Comparison of ENCODE assay signal across 16 cellular contexts in genomic region chr4:111798840-111799239, GRCh38.
A peak's percentile ranks its signal among the peaks of the same experiment; 100 is the strongest.
DNase-seq lines count a peak whose midpoint lies in the region; ATAC-seq and TF ChIP-seq lines count a peak whose summit lies in the region.
"Had no signal": no experiment of that assay in that cellular context is flagged by ENCODE, and none has a peak within 500 bp of the region (broad histone marks: within the 10 kb centered on the region; RNA-seq: fewer than 3 reads in every experiment).

No MANE protein-coding gene starts in this region.

- no peaks in the 10 kb centered on the region for H3K9me3 ChIP-seq in SK-N-SH
- no peaks in the 10 kb centered on the region for H3K9me3 ChIP-seq in OCI-LY1 (ENCODE audit: low read length)
- H3K9me3 ChIP-seq in ovary = no peaks in the 10 kb centered on the region
- H3K9me3 ChIP-seq: gastrocnemius medialis, MG63, tibial artery had no signal

- H3K27me3 ChIP-seq in SK-N-SH (ENCODE audit: insufficient read depth) = no peaks in the 10 kb centered on the region; the same call in 1 of the 2 replicates
- no peaks in the 10 kb centered on the region for H3K27me3 ChIP-seq in OCI-LY1 (ENCODE audit: insufficient read depth, low read length)
- no peaks in the 10 kb centered on the region for H3K27me3 ChIP-seq in ovary
- H3K27me3 ChIP-seq: gastrocnemius medialis, MG63, tibial artery had no signal

- H3K4me3 ChIP-seq in SK-N-SH (ENCODE audit: low read depth in 2 of 2, low read length in 1 of 2) (peak overlapping the region in 1 of 2 experiments; percentile 9; a peak in 1 of 4 replicates), OCI-LY1 (ENCODE audit: low read depth, low read length, poor library complexity, severe bottlenecking) (no peak overlapping the region), fibroblast of mammary gland (ENCODE audit: control insufficient read depth, low read depth, low read length) (no peak overlapping the region), ovary (no peak overlapping the region)
- H3K4me3 ChIP-seq: gastrocnemius medialis, MG63, tibial artery had no signal

- H3K79me2 ChIP-seq in SK-N-SH (ENCODE audit: insufficient read depth) (no peaks in the 10 kb centered on the region), OCI-LY1 (ENCODE audit: insufficient read depth, low read length) (no peaks in the 10 kb centered on the region)

- H3K36me3 ChIP-seq in SK-N-SH (replicated peaks in 1 of 2; ENCODE audit: control insufficient read depth in 1 of 2, insufficient read depth in 2 of 2, low read length in 1 of 2) (no peaks in the 10 kb centered on the region), OCI-LY1 (ENCODE audit: insufficient read depth, low read length) (no peaks in the 10 kb centered on the region), ovary (no peaks in the 10 kb centered on the region)
- H3K36me3 ChIP-seq: gastrocnemius medialis, MG63, tibial artery had no signal

- TF ChIP-seq RAD21 in SK-N-SH (IDR thresholded peaks at IDR 0.05; ENCODE audit: low read length) = no peak

- no peak overlapping the region for H3K4me2 ChIP-seq in SK-N-SH
- no peak overlapping the region for H3K4me2 ChIP-seq in OCI-LY1 (ENCODE audit: low read length)

- WGBS in SK-N-SH (ENCODE audit: low lambda C conversion rate) = 3% methylated on average over 2 of the region's 2 CpGs
- WGBS in ovary, 3 donors = 65 to 87% (median 72%) methylated on average over 2 of the region's 2 CpGs

- intact Hi-C loops in ovary (cut with DNase I) = no loop called here

- DNase-seq in SK-N-SH (no peak), fibroblast of mammary gland (ENCODE audit: low read depth) (no peak), pons (ENCODE audit: low spot score) (no peak), ovary (no peak)
- DNase-seq: activated CD4-positive, alpha-beta T cell treated with anti-CD3 and anti-CD28 coated beads, Interleukin-2, amount 10 ng/mL, durations not matched to agents 24 days and 14 days; aorta; gastrocnemius medialis; MG63; NCI-H2081 treated with DMSO at 0.1 percent for 48 hours; stimulated activated CD8-positive, alpha-beta memory T cell treated with anti-CD3 and anti-CD28 coated beads, Interleukin-4, amount 100 ng/mL, for 48 hours; T-cell; tibial artery had no signal

- H3K27ac ChIP-seq in SK-N-SH (ENCODE audit: low read depth in 2 of 2, low read length in 1 of 2) (no peak overlapping the region), OCI-LY1 (ENCODE audit: low read depth, low read length, poor library complexity, severe bottlenecking) (no peak overlapping the region), ovary (no peak overlapping the region)
- H3K27ac ChIP-seq: gastrocnemius medialis, tibial artery had no signal

- H3K4me1 ChIP-seq in SK-N-SH (ENCODE audit: control insufficient read depth in 1 of 2, insufficient read depth in 2 of 2, low read depth in 1 of 2, low read length in 1 of 2) (no peaks in the 10 kb centered on the region; a peak in 1 of 4 replicates), OCI-LY1 (ENCODE audit: insufficient read depth, low read length, severe bottlenecking) (no peaks in the 10 kb centered on the region), ovary (ENCODE audit: insufficient read depth) (no peaks in the 10 kb centered on the region)
- H3K4me1 ChIP-seq: gastrocnemius medialis, tibial artery had no signal

- POLR2A ChIA-PET in SK-N-SH (lab: Yijun Ruan, JAX) = no interaction called here

- TF ChIP-seq POLR2A in ovary (IDR thresholded peaks at IDR 0.05) = no peak

- H3K9ac ChIP-seq in SK-N-SH = no peak overlapping the region
- H3K9ac ChIP-seq in OCI-LY1 (ENCODE audit: low read length) = no peak overlapping the region

- ATAC-seq in SK-N-SH treated with all-trans-retinoic acid at 6 μM for 48 hours (no peak), GM21737 (IDR thresholded peaks at IDR 0.05; ENCODE audit: unreplicated experiment) (no peak), HG02759 (IDR thresholded peaks at IDR 0.05; ENCODE audit: unreplicated experiment) (no peak)
- ATAC-seq: gastrocnemius medialis, T-cell had no signal

- H4K20me1 ChIP-seq in SK-N-SH (ENCODE audit: insufficient read depth) = no peaks in the 10 kb centered on the region
- H4K20me1 ChIP-seq in OCI-LY1 (ENCODE audit: insufficient read depth, low read length) = no peaks in the 10 kb centered on the region

- CTCF ChIA-PET in SK-N-SH (lab: Yijun Ruan, JAX) = no interaction called here

- no peak for TF ChIP-seq EP300 in SK-N-SH (IDR thresholded peaks at IDR 0.05; ENCODE audit: borderline replicate concordance in 1 of 2, low read depth in 1 of 2, low read length in 1 of 2)
- TF ChIP-seq EP300 in ovary (IDR thresholded peaks at IDR 0.05) = no peak

- H3F3A ChIP-seq in SK-N-SH (replicated peaks; ENCODE audit: insufficient read depth) (no peaks in the 10 kb centered on the region), OCI-LY1 (ENCODE audit: insufficient read depth, low read length) (no peaks in the 10 kb centered on the region)

- no peaks in the 10 kb centered on the region; the same call in 1 of the 2 replicates for H3K9me2 ChIP-seq in SK-N-SH
- H3K9me2 ChIP-seq in OCI-LY1 (ENCODE audit: low read depth, low read length) = no peaks in the 10 kb centered on the region

- TF ChIP-seq CTCF in SK-N-SH (IDR thresholded peaks at IDR 0.05) (peak; percentile 23; the same call in 1 of the 2 replicates), OCI-LY1 (IDR thresholded peaks at IDR 0.05; ENCODE audit: low read length) (peak; percentile 19; the same call in 1 of the 2 replicates), fibroblast of mammary gland (conservative IDR thresholded peaks at IDR 0.05; ENCODE audit: control insufficient read depth, insufficient read depth, low read depth, low read length) (peak; percentile 15), ovary (IDR thresholded peaks at IDR 0.05) (no peak)

- H2AFZ ChIP-seq in SK-N-SH (ENCODE audit: low read depth) (no peak overlapping the region), OCI-LY1 (ENCODE audit: low read length) (no peak overlapping the region)

TF ChIP-seq in SK-N-SH, 30 proteins besides CTCF, POLR2A, EP300 and RAD21:
- no peak for TF ChIP-seq TAF1 (IDR thresholded peaks at IDR 0.05; ENCODE audit: borderline replicate concordance, low read depth, low read length)
- TF ChIP-seq NFIC (IDR thresholded peaks at IDR 0.05; ENCODE audit: borderline replicate concordance) = no peak
- no peak for TF ChIP-seq IRF3 (IDR thresholded peaks at IDR 0.05; ENCODE audit: low read depth, low read length)
- TF ChIP-seq MAX (IDR thresholded peaks at IDR 0.05; ENCODE audit: low read depth) = no peak
- no peak for TF ChIP-seq NRF1 (IDR thresholded peaks at IDR 0.05; ENCODE audit: low read depth, low read length)
- no peak for TF ChIP-seq TCF12 (IDR thresholded peaks at IDR 0.05)
- no peak for TF ChIP-seq RXRA (IDR thresholded peaks at IDR 0.05; ENCODE audit: borderline replicate concordance, low read depth)
TF ChIP-seq in SK-N-SH: peak in this region for 0.

TF ChIP-seq in SK-N-SH treated with all-trans-retinoic acid at 6 μM for 48 hours, 23 proteins besides CTCF, POLR2A, EP300 and RAD21 (continues in another document):
- TF ChIP-seq ESRRG (CRISPR knock-in tag; IDR thresholded peaks at IDR 0.05) (no peak), ZNF565 (CRISPR knock-in tag; conservative IDR thresholded peaks at IDR 0.05; ENCODE audit: low read depth) (no peak), CREB5 (CRISPR knock-in tag; IDR thresholded peaks at IDR 0.05; ENCODE audit: low read depth) (no peak), ZNF70 (CRISPR knock-in tag; IDR thresholded peaks at IDR 0.05) (no peak), TSHZ2 (CRISPR knock-in tag; IDR thresholded peaks at IDR 0.05) (no peak), SNAI2 (CRISPR knock-in tag; IDR thresholded peaks at IDR 0.05) (no peak), PPARA (CRISPR knock-in tag; IDR thresholded peaks at IDR 0.05; ENCODE audit: borderline replicate concordance) (no peak), ZNF8 (CRISPR knock-in tag; IDR thresholded peaks at IDR 0.05) (no peak), TOX (CRISPR knock-in tag; IDR thresholded peaks at IDR 0.05; ENCODE audit: borderline replicate concordance) (no peak), CSDC2 (CRISPR knock-in tag; IDR thresholded peaks at IDR 0.05) (no peak), ZFP3 (CRISPR knock-in tag; IDR thresholded peaks at IDR 0.05) (no peak), ZC3H10 (CRISPR knock-in tag; IDR thresholded peaks at IDR 0.05) (no peak), ZFP30 (CRISPR knock-in tag; IDR thresholded peaks at IDR 0.05) (no peak), RARB (CRISPR knock-in tag; IDR thresholded peaks at IDR 0.05) (no peak), OSR1 (CRISPR knock-in tag; IDR thresholded peaks at IDR 0.05) (no peak), GLIS3 (CRISPR knock-in tag; IDR thresholded peaks at IDR 0.05) (no peak)

Comparison
In these comparisons a context has a peak if more than half of its experiments do, and no peak if none do; other contexts are left out.
1. CTCF ChIP-seq: peak in SK-N-SH (single experiment), OCI-LY1 (single experiment) and fibroblast of mammary gland (single experiment); none in ovary (0 of 3).